8 cellular contexts compared by ENCODE assay signal in genomic region chr16:70703041-70703834, GRCh38. TPM values are rescaled to one million over a fixed set of nuclear protein-coding genes. Genes with fewer than 3 reads are reported as not detected.
DNase-seq lines count a peak whose midpoint lies in the region; ATAC-seq, FAIRE-seq and TF ChIP-seq lines count a peak whose summit lies in the region.

No MANE protein-coding gene starts in this region.

- H3K27me3 ChIP-seq in right cardiac atrium (ENCODE audit: control insufficient read depth, insufficient read depth) (no peaks in the 10 kb centered on the region), skeletal muscle tissue (ENCODE audit: control insufficient read depth in 3 of 3, insufficient read depth in 3 of 3, low read length in 3 of 3) (no peaks in the 10 kb centered on the region)

- H3K4me1 Mint-ChIP-seq in Calu3 (ENCODE audit: low read depth, unreplicated experiment) = peaks cover 31% of the 10 kb centered on the region

- H3K36me3 Mint-ChIP-seq in Calu3 (ENCODE audit: insufficient read depth, unreplicated experiment) = peaks cover 23% of the 10 kb centered on the region

- no peak overlapping the region for H3K27ac Mint-ChIP-seq in Calu3 (ENCODE audit: unreplicated experiment)

- no peak overlapping the region for H3K4me3 ChIP-seq in WI38 (ENCODE audit: low read depth, low read length)
- H3K4me3 ChIP-seq in right cardiac atrium (ENCODE audit: low read length) = no peak overlapping the region
- no peak overlapping the region for H3K4me3 ChIP-seq in skeletal muscle tissue (ENCODE audit: low read length in 3 of 3)

- H3K27me3 Mint-ChIP-seq in Calu3 (ENCODE audit: unreplicated experiment) = no peaks in the 10 kb centered on the region

- intact Hi-C loops in right cardiac atrium (cut with DNase I) (no loop called here), Calu3 (cut with micrococcal nuclease; ENCODE audit: unreplicated experiment) (no loop called here)

- peaks cover 11% of the 10 kb centered on the region for H3K4me1 ChIP-seq in right cardiac atrium (ENCODE audit: control insufficient read depth, insufficient read depth, low read length)
- peaks cover 63 to 87% (median 79%) of the 10 kb centered on the region in 3 donors for H3K4me1 ChIP-seq in skeletal muscle tissue (ENCODE audit: control insufficient read depth in 3 of 3, insufficient read depth in 3 of 3, low read length in 3 of 3)

- WGBS in right cardiac atrium = 53% methylated on average over 16 of the region's 16 CpGs

- CTCF ChIA-PET in Calu3 (lab: Charles Lee) = interaction anchor here (0.6 kb wide), 1 partner anchor 1512 kb away, joined by 4 read pairs; no protein-coding TSS in a partner anchor

- FAIRE-seq in H54 (lab: Jason Lieb, UNC) = no peak

- H3K4me3 Mint-ChIP-seq in Calu3 (ENCODE audit: low read depth, unreplicated experiment) = no peak overlapping the region

- ATAC-seq in right cardiac atrium (peak; percentile 73), GM18870 (IDR thresholded peaks at IDR 0.05; ENCODE audit: unreplicated experiment) (no peak), GM18868 (IDR thresholded peaks at IDR 0.05; ENCODE audit: unreplicated experiment) (no peak)

- H3K27ac ChIP-seq in right cardiac atrium (ENCODE audit: low read length) (peak overlapping the region; percentile 58), skeletal muscle tissue (ENCODE audit: low read depth, low read length) (peak overlapping the region; percentile 90)

- no TSS peak for BruUV-seq in Calu3 (replicated peaks; lab: Mats Ljungman, UMichigan)

- H3K9ac ChIP-seq in skeletal muscle tissue (ENCODE audit: low read depth in 1 of 3, low read length in 3 of 3) = peak overlapping the region; percentile 45 to 65 (median 60)

- 0 out of 2 replicates have a peak, but pooled peaks have one; percentile 29 for TF ChIP-seq POLR2A in H54 (IDR thresholded peaks at IDR 0.05; ENCODE audit: low read depth, low read length)

- H3K9me3 Mint-ChIP-seq in Calu3 (ENCODE audit: low read depth, unreplicated experiment) = no peaks in the 10 kb centered on the region

- DNase-seq in H54 (ENCODE audit: insufficient read length, low spot score) = peak; percentile 65
- DNase-seq in right cardiac atrium = peak; percentile 76 to 89 (median 88)
- no peak for DNase-seq in globus pallidus (ENCODE audit: low spot score)
- no peak for DNase-seq in Calu3

- TF ChIP-seq CTCF in WI38 (IDR thresholded peaks at IDR 0.05; ENCODE audit: low read depth, low read length) (peak; percentile 63), Calu3 (IDR thresholded peaks at IDR 0.05; ENCODE audit: unreplicated experiment) (no peak)

- no peaks in the 10 kb centered on the region for H3K36me3 ChIP-seq in skeletal muscle tissue (ENCODE audit: control insufficient read depth in 3 of 3, insufficient read depth in 3 of 3, low read length in 3 of 3)

- H3K9me3 ChIP-seq in right cardiac atrium (ENCODE audit: control insufficient read depth, low read length) = no peaks in the 10 kb centered on the region
- H3K9me3 ChIP-seq in skeletal muscle tissue (ENCODE audit: control insufficient read depth in 3 of 3, low read length in 3 of 3) = no peaks in the 10 kb centered on the region

RNA-seq across cellular contexts. Expression of gene MTSS2, which starts 17.4 kb away (rescaled TPM):
- 10 to 100 TPM; 60.4 to 71.2 (median 67.7) TPM for total RNA-seq in right cardiac atrium
- polyA plus RNA-seq in right cardiac atrium = 47.5 TPM
- total RNA-seq in skeletal muscle tissue = 18.8 TPM
- total RNA-seq in Calu3 (2022) = 27.1 and 28.3 TPM in 2 replicates

RNA-seq across cellular contexts. Expression of gene IL34, which starts 56.9 kb away (rescaled TPM):
- total RNA-seq in right cardiac atrium (1 to 10 TPM in 2 of 4 donors, under 1 TPM in 2; 0.74 to 2.1 (median 1.5) TPM), skeletal muscle tissue (6.8 TPM), Calu3 (2022) (0.35 and 0.39 TPM in 2 replicates)
- 1.9 TPM for polyA plus RNA-seq in right cardiac atrium

Comparison
In these comparisons a context has a peak if more than half of its experiments do, and no peak if none do; other contexts are left out.
1. DNase-seq: peak in H54 (single experiment) and right cardiac atrium (3 of 3); none in globus pallidus (single experiment) and Calu3 (single experiment).
2. ATAC-seq: peak in right cardiac atrium (2 of 2); none in GM18870 (single experiment) and GM18868 (single experiment).